Comparison of ENCODE assay signal across 9 cellular contexts in the genomic region with DNA sequence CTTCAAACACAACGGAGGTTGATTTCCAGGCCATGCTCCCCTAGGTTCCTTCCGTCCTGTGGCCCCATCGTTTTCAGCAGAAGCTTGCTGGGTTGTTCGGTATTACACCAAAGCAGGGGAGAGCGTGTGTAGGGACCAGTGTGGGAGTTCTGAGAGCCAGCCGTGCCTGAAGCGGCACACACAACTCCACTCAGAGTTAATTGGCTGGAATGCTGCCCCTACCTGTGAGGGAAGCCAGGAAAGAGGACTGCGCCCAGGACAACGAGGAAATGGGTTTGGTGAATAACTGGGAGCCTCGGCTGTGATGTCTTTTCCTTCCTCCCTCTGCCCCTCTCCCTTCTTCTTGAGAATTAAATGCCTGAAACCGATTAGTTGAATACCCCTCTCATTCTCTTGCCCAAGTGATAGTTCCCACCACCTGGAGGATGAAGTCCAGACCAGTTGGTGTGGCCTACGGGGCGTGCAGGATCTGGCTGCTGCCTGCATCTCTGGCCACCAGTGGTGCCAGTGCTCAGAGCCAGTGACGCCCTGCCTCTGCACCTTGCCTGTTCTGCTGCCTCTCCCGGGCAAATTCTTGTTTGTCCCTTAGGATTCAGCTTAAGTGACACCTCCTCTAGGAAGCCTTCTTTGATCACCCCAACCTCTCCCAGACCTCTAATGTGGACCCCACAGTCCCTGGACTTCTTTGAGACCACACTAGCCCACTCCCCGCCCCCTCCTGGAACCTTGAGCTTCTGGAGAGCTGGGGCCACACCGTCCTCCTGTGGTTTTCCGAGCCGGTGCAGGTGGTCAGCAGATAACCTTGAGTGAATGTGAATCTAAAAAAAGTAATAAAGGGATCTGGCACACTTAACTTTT. TPM values are rescaled to one million over a fixed set of nuclear protein-coding genes. Genes with fewer than 3 reads are reported as not detected.
DNase-seq lines count a peak whose midpoint lies in the region; ATAC-seq and TF ChIP-seq lines count a peak whose summit lies in the region.
"Had no signal": no experiment of that assay in that cellular context is flagged by ENCODE, and none has a peak within 500 bp of the region (broad histone marks: within the 10 kb centered on the region; RNA-seq: fewer than 3 reads in every experiment).

No MANE protein-coding gene starts in this region.

- POLR2A ChIA-PET in activated CD4-positive, alpha-beta memory T cell treated with anti-CD3 and anti-CD28 coated beads, Interleukin-2, amount 10 ng/mL, durations not matched to agents 7 days and 5 days (lab: Charles Lee) = interaction anchor here (0.8 to 4.8 kb wide), 8 partner anchors 9 to 52 kb away, joined by 3 to 25 read pairs (median 7); a partner anchor contains a TSS

- peaks cover 63% of the 10 kb centered on the region for H3K4me1 Mint-ChIP-seq in GM23338
- H3K4me1 Mint-ChIP-seq in activated CD4-positive, alpha-beta memory T cell treated with anti-CD3 and anti-CD28 coated beads, Interleukin-2, amount 10 ng/mL, durations not matched to agents 7 days and 5 days = peaks cover 55% of the 10 kb centered on the region

- H3K4me2 ChIP-seq in GM23338 = peak overlapping the region; percentile 68
- H3K4me2 ChIP-seq in hepatocyte = peak overlapping the region; percentile 67

- H3K36me3 Mint-ChIP-seq in GM23338 (ENCODE audit: low read depth) = no peaks in the 10 kb centered on the region
- H3K36me3 Mint-ChIP-seq in activated CD4-positive, alpha-beta memory T cell treated with anti-CD3 and anti-CD28 coated beads, Interleukin-2, amount 10 ng/mL, durations not matched to agents 7 days and 5 days (ENCODE audit: low read depth) = peaks cover 15% of the 10 kb centered on the region

- H3K27ac Mint-ChIP-seq in GM23338 = peak overlapping the region; percentile 66; the same call in 1 of the 2 replicates
- H3K27ac Mint-ChIP-seq in activated CD4-positive, alpha-beta memory T cell treated with anti-CD3 and anti-CD28 coated beads, Interleukin-2, amount 10 ng/mL, durations not matched to agents 7 days and 5 days = peak overlapping the region; percentile 87

- H3K79me2 ChIP-seq in GM23338 (replicated peaks; ENCODE audit: insufficient read depth) (peaks cover 50% of the 10 kb centered on the region), hepatocyte (peaks cover 73% of the 10 kb centered on the region)

- H3K4me3 Mint-ChIP-seq in GM23338 = no peak overlapping the region; the same call in 2 of the 3 replicates
- H3K4me3 Mint-ChIP-seq in activated CD4-positive, alpha-beta memory T cell treated with anti-CD3 and anti-CD28 coated beads, Interleukin-2, amount 10 ng/mL, durations not matched to agents 7 days and 5 days = no peak overlapping the region

- ATAC-seq in GM23338 (peak; percentile 56), GM21529 (IDR thresholded peaks at IDR 0.05; ENCODE audit: unreplicated experiment) (no peak)

- H3K9me3 Mint-ChIP-seq in GM23338 = no peaks in the 10 kb centered on the region
- H3K9me3 Mint-ChIP-seq in activated CD4-positive, alpha-beta memory T cell treated with anti-CD3 and anti-CD28 coated beads, Interleukin-2, amount 10 ng/mL, durations not matched to agents 7 days and 5 days = no peaks in the 10 kb centered on the region

- WGBS in hepatocyte (ENCODE audit: low lambda C conversion rate, missing lambda C conversion rate) = 66% methylated on average over 19 of the region's 19 CpGs

- H3K4me1 ChIP-seq in GM23338 (ENCODE audit: insufficient read depth) (peaks cover 40% of the 10 kb centered on the region), hepatocyte (ENCODE audit: insufficient read depth) (peaks cover 45% of the 10 kb centered on the region), skeletal muscle tissue (ENCODE audit: control insufficient read depth in 3 of 3, insufficient read depth in 3 of 3, low read length in 3 of 3) (peaks cover 17 to 46% (median 19%) of the 10 kb centered on the region in 3 donors)

- H2AFZ ChIP-seq in GM23338 = no peak overlapping the region
- no peak overlapping the region for H2AFZ ChIP-seq in hepatocyte

- H3K9me3 ChIP-seq in hepatocyte (ENCODE audit: low read depth) = no peaks in the 10 kb centered on the region
- no peaks in the 10 kb centered on the region for H3K9me3 ChIP-seq in skeletal muscle tissue (ENCODE audit: control insufficient read depth in 3 of 3, low read length in 3 of 3)

- DNase-seq in GM23338 (ENCODE audit: low spot score) (peak; percentile 60), hepatocyte (ENCODE audit: low spot score) (no peak), RKO (ENCODE audit: low spot score) (no peak), H4 (ENCODE audit: low spot score) (no peak), GF-D8 (lab: John Stamatoyannopoulos, UW) (no peak)
- DNase-seq in activated CD4-positive, alpha-beta memory T cell treated with anti-CD3 and anti-CD28 coated beads, Interleukin-2, amount 10 ng/mL, durations not matched to agents 7 days and 5 days = no peak
- DNase-seq: Right ventricle myocardium superior had no signal

- 0 out of 2 replicates have a peak, but pooled peaks cover 4% of the 10 kb centered on the region for H3F3A ChIP-seq in GM23338 (replicated peaks; ENCODE audit: low read depth)

- H3K9me2 ChIP-seq in GM23338 (ENCODE audit: insufficient read depth) (no peaks in the 10 kb centered on the region), hepatocyte (replicated peaks; ENCODE audit: insufficient read depth) (no peaks in the 10 kb centered on the region)

- CTCF ChIA-PET in activated CD4-positive, alpha-beta memory T cell treated with anti-CD3 and anti-CD28 coated beads, Interleukin-2, amount 10 ng/mL, durations not matched to agents 7 days and 5 days (lab: Charles Lee) = interaction anchor here (0.8 to 3.0 kb wide), 3 partner anchors 16 to 57 kb away, joined by 3 to 16 read pairs (median 9); no protein-coding TSS in a partner anchor

- TF ChIP-seq CTCF in GM23338 (conservative IDR thresholded peaks at IDR 0.05; ENCODE audit: low read depth in 2 of 2) = 0 out of 4 replicates have a peak, but pooled peaks of 1 of the 2 experiments have one; percentile 6
- no peak for TF ChIP-seq CTCF in hepatocyte (IDR thresholded peaks at IDR 0.05; ENCODE audit: poor library complexity)

- peak overlapping the region in 1 of 3 donors; percentile 38 for H3K9ac ChIP-seq in skeletal muscle tissue (ENCODE audit: low read depth in 1 of 3, low read length in 3 of 3)

- H3K27ac ChIP-seq in GM23338 (ENCODE audit: low read depth) (peak overlapping the region; percentile 18; the same call in 1 of the 2 replicates), hepatocyte (peak overlapping the region; percentile 93), skeletal muscle tissue (ENCODE audit: low read depth, low read length) (peak overlapping the region; percentile 70)

- peaks cover 2% of the 10 kb centered on the region for H3K27me3 Mint-ChIP-seq in GM23338 (ENCODE audit: insufficient read depth, low read depth, poor library complexity)
- H3K27me3 Mint-ChIP-seq in activated CD4-positive, alpha-beta memory T cell treated with anti-CD3 and anti-CD28 coated beads, Interleukin-2, amount 10 ng/mL, durations not matched to agents 7 days and 5 days = no peaks in the 10 kb centered on the region

- H3K4me3 ChIP-seq in GM23338 (0 out of 2 replicates have a peak overlapping the region, but pooled peaks have one; percentile 12), hepatocyte (no peak overlapping the region), skeletal muscle tissue (ENCODE audit: low read length in 3 of 3) (peak overlapping the region in 1 of 3 donors; percentile 23)

- H3K36me3 ChIP-seq in GM23338 (ENCODE audit: insufficient read depth) (no peaks in the 10 kb centered on the region), hepatocyte (replicated peaks; ENCODE audit: insufficient read depth, low read depth) (no peaks in the 10 kb centered on the region), skeletal muscle tissue (ENCODE audit: control insufficient read depth in 3 of 3, insufficient read depth in 3 of 3, low read length in 3 of 3) (no peaks in the 10 kb centered on the region)

- H4K20me1 ChIP-seq in GM23338 (replicated peaks; ENCODE audit: insufficient read depth) = peaks cover 7% of the 10 kb centered on the region
- H4K20me1 ChIP-seq in hepatocyte (ENCODE audit: insufficient read depth, poor library complexity, severe bottlenecking) = no peaks in the 10 kb centered on the region

- H3K27me3 ChIP-seq in GM23338 (ENCODE audit: insufficient read depth) (no peaks in the 10 kb centered on the region), hepatocyte (no peaks in the 10 kb centered on the region), skeletal muscle tissue (ENCODE audit: control insufficient read depth in 3 of 3, insufficient read depth in 3 of 3, low read length in 3 of 3) (no peaks in the 10 kb centered on the region)

TF ChIP-seq in GM23338, 12 proteins besides CTCF, POLR2A, EP300 and RAD21 (continues in another document):
- TF ChIP-seq JUNB (IDR thresholded peaks at IDR 0.05; ENCODE audit: unreplicated experiment) = no peak
- TF ChIP-seq CREB1 (CRISPR knock-in tag; IDR thresholded peaks at IDR 0.05; ENCODE audit: low read depth) = no peak

RNA-seq across cellular contexts. Expression of a gene that starts 33.6 kb away (rescaled TPM):
- 59.7 and 66.3 TPM in 2 replicates for total RNA-seq in GM23338 (2014; rRNA removed; shearing (Covaris generic))
- polyA plus RNA-seq in GM23338 (2016; fragmentation: Nextera tagmentation; extraction: Ambion mirVana) (15.8 and 18.2 TPM in 2 replicates), hepatocyte (26.5 and 33.6 TPM in 2 replicates)
- 10 to 100 TPM; 53.7 to 55.3 TPM for total RNA-seq in activated CD4-positive, alpha-beta memory T cell treated with anti-CD3 and anti-CD28 coated beads, Interleukin-2, amount 10 ng/mL, durations not matched to agents 7 days and 5 days
- total RNA-seq in hepatocyte (46.1 and 50.8 TPM in 2 replicates), skeletal muscle tissue (40.2 TPM)
- total RNA-seq in H4 (2014; rRNA removed; shearing (Covaris generic)) = 38.9 and 43.0 TPM in 2 replicates

Comparison
In these comparisons a context has a peak if more than half of its experiments do, and no peak if none do; other contexts are left out.
1. H3K27ac ChIP-seq: peak in every context shown above with its lines; median percentile 93 in hepatocyte; 70 in skeletal muscle tissue; 18 in GM23338.